In genomic region chr18:32208012-32208411, GRCh38 we compare ENCODE assay signal across 28 cellular contexts. TPM values are rescaled to one million over a fixed set of nuclear protein-coding genes. Genes with fewer than 3 reads are reported as not detected.
"Had no signal": no experiment of that assay in that cellular context is flagged by ENCODE, and none has a peak within 500 bp of the region (broad histone marks: within the 10 kb centered on the region; RNA-seq: fewer than 3 reads in every experiment).

No MANE protein-coding gene starts in this region.

- FAIRE-seq: astrocyte, keratinocyte, urothelium cell line had no signal

- H3K9me3 ChIP-seq: breast epithelium, esophagus squamous epithelium, gastrocnemius medialis, neutrophil, ovary, psoas muscle, right atrium auricular region, suprapubic skin, tibial nerve had no signal

- DNase-seq: activated CD4-positive, alpha-beta T cell treated with anti-CD3 and anti-CD28 coated beads for 4 hours; activated CD4-positive, alpha-beta T cell treated with anti-CD3 and anti-CD28 coated beads, Interleukin-2, amount 50 U/mL, for 48 hours; activated CD4-positive, CD25-positive, alpha-beta regulatory T cell; activated CD8-positive, alpha-beta memory T cell treated with anti-CD3 and anti-CD28 coated beads, Interleukin-2, amount 50 U/mL, for 48 hours; activated naive CD4-positive, alpha-beta T cell treated with Interleukin-2 at 50 U/mL for 16 hours; activated naive CD8-positive, alpha-beta T cell treated with anti-CD3 and anti-CD28 coated beads for 36 hours; activated T-cell treated with anti-CD3 and anti-CD28 coated beads, Interleukin-2, amount 50 U/mL, for 48 hours; endodermal cell; esophagus squamous epithelium; gastrocnemius medialis; ovary; psoas muscle; stimulated activated CD4-positive, alpha-beta T cell treated with anti-CD3 and anti-CD28 coated beads, Interleukin-12 subunit alpha, Interleukin-12 subunit beta, amount 100 ng/mL, for 4 hours; stimulated activated naive CD8-positive, alpha-beta T cell treated with anti-CD3 and anti-CD28 coated beads, Interleukin-15, amount 100 ng/mL, for 72 hours; T-helper 9 cell had no signal

- H3K27me3 ChIP-seq: breast epithelium, esophagus squamous epithelium, gastrocnemius medialis, neutrophil, ovary, right atrium auricular region, suprapubic skin, tibial nerve had no signal

- H3K27ac ChIP-seq: breast epithelium, coronary artery, esophagus squamous epithelium, gastrocnemius medialis, neutrophil, ovary, psoas muscle, right atrium auricular region, suprapubic skin, tibial nerve had no signal

- ATAC-seq: gastrocnemius medialis; natural killer cell treated with Interleukin-12 subunit alpha and Interleukin-12 subunit beta and Interleukin-15 and Interleukin-18, amount 100 ng/mL, for 72 hours; psoas muscle; stimulated activated effector memory CD8-positive, alpha-beta T cell treated with anti-CD3 and anti-CD28 coated beads, Interleukin-12 subunit alpha, Interleukin-12 subunit beta, amount 100 ng/mL, for 72 hours; stimulated activated naive CD8-positive, alpha-beta T cell treated with anti-CD3 and anti-CD28 coated beads, Interleukin-15, amount 100 ng/mL, for 72 hours had no signal

- H3K4me3 ChIP-seq: breast epithelium, coronary artery, esophagus squamous epithelium, gastrocnemius medialis, lung, ovary, psoas muscle, right atrium auricular region, suprapubic skin, tibial nerve had no signal

- H3K4me1 ChIP-seq: breast epithelium, esophagus squamous epithelium, gastrocnemius medialis, psoas muscle, right atrium auricular region, suprapubic skin had no signal

- H3K36me3 ChIP-seq: breast epithelium, esophagus squamous epithelium, gastrocnemius medialis, neutrophil, ovary, right atrium auricular region, suprapubic skin, tibial nerve had no signal

RNA-seq across cellular contexts. Expression of gene MEP1B, which starts 18.2 kb away (rescaled TPM):
- total RNA-seq: activated CD8-positive, alpha-beta memory T cell treated with anti-CD3 and anti-CD28 coated beads for 36 hours; astrocyte; endodermal cell; esophagus squamous epithelium; lung; right atrium auricular region; suprapubic skin; tibial nerve had no signal
